22 cellular contexts compared by ENCODE assay signal in genomic region chr17:53909802-53910201, GRCh38.
A peak's percentile ranks its signal among the peaks of the same experiment; 100 is the strongest.
DNase-seq lines count a peak whose midpoint lies in the region; FAIRE-seq and TF ChIP-seq lines count a peak whose summit lies in the region.
"Had no signal": no experiment of that assay in that cellular context is flagged by ENCODE, and none has a peak within 500 bp of the region (broad histone marks: within the 10 kb centered on the region; RNA-seq: fewer than 3 reads in every experiment).

No MANE protein-coding gene starts in this region.

- no peaks in the 10 kb centered on the region for H3K36me3 ChIP-seq in kidney (ENCODE audit: control insufficient read depth in 1 of 2, insufficient read depth in 2 of 2, low read length in 2 of 2)
- H3K36me3 ChIP-seq: BE2C, BLaER1 had no signal

- intact Hi-C loops in kidney (cut with DNase I), result no loop called here

- no peaks in the 10 kb centered on the region for H3K9me3 ChIP-seq in kidney (ENCODE audit: control insufficient read depth in 1 of 2, low read length in 2 of 2)
- H3K9me3 ChIP-seq: BE2C, BLaER1 had no signal

- FAIRE-seq in A204.1 (lab: Jason Lieb, UNC) (peak; percentile 14), RCC 7860 (lab: Jason Lieb, UNC) (peak; percentile 21), colon (lab: Jason Lieb, UNC) (peak; percentile 73), kidney (lab: Jason Lieb, UNC) (peak; percentile 83)
- FAIRE-seq: GM12878, GM12892, GM18507 had no signal

- H3K9ac ChIP-seq in kidney (ENCODE audit: low read length in 2 of 2), result no peak overlapping the region
- H3K9ac ChIP-seq: BLaER1 had no signal

- H3K4me3 ChIP-seq in kidney (ENCODE audit: low read length in 2 of 2), result no peak overlapping the region
- H3K4me3 ChIP-seq: BLaER1, GM12878 had no signal

- DNase-seq in RCC 7860 (ENCODE audit: low spot score) (no peak), kidney (no peak), DMS114 treated with DMSO at 0.1 percent for 48 hours (lab: John Stamatoyannopoulos, UW; ENCODE audit: unreplicated experiment) (no peak), foreskin melanocyte (no peak), hypothalamus (lab: John Stamatoyannopoulos, UW) (no peak)
- DNase-seq: ACHN; BE2C; C1 segment of cervical spinal cord; CD4-positive, alpha-beta memory T cell; CD4-positive, CD25-positive, alpha-beta regulatory T cell; CD8-positive, alpha-beta memory T cell; COR-L47; DMS 273 treated with DMSO at 0.1 percent for 48 hours; DMS79 treated with DMSO at 0.1 percent for 48 hours; GDM1 had no signal

- H3K4me1 ChIP-seq in kidney (ENCODE audit: control insufficient read depth in 1 of 2, insufficient read depth in 1 of 2, low read depth in 1 of 2, low read length in 2 of 2), result no peaks in the 10 kb centered on the region
- H3K4me1 ChIP-seq: BE2C, BLaER1 had no signal

- H3K27ac ChIP-seq in kidney (ENCODE audit: low read depth in 2 of 2, low read length in 2 of 2), result no peak overlapping the region
- H3K27ac ChIP-seq: 22Rv1, BLaER1 had no signal

- no peak for TF ChIP-seq CTCF in kidney (IDR thresholded peaks at IDR 0.05; ENCODE audit: borderline replicate concordance, extremely low read depth, insufficient read depth)
